21 cellular contexts compared by ENCODE assay signal in genomic region chr1:161981126-161981525, GRCh38. TPM values are rescaled to one million over a fixed set of nuclear protein-coding genes. Genes with fewer than 3 reads are reported as not detected.
DNase-seq lines count a peak whose midpoint lies in the region; ATAC-seq and TF ChIP-seq lines count a peak whose summit lies in the region.
"Had no signal": no experiment of that assay in that cellular context is flagged by ENCODE, and none has a peak within 500 bp of the region (broad histone marks: within the 10 kb centered on the region; RNA-seq: fewer than 3 reads in every experiment).

No MANE protein-coding gene starts in this region.

- H3K27ac ChIP-seq in BLaER1 (no peak overlapping the region), coronary artery (peak overlapping the region in 1 of 2 donors; percentile 26), osteoblast (ENCODE audit: low read depth, low read length) (no peak overlapping the region), suprapubic skin (peak overlapping the region; percentile 16)
- H3K27ac ChIP-seq: 22Rv1, A549, C4-2B had no signal

- peaks cover 20% of the 10 kb centered on the region for H3K4me1 ChIP-seq in BLaER1
- no peaks in the 10 kb centered on the region for H3K4me1 ChIP-seq in osteoblast (ENCODE audit: insufficient read depth, low read length)
- peaks cover 12% of the 10 kb centered on the region for H3K4me1 ChIP-seq in suprapubic skin
- H3K4me1 ChIP-seq: A549, Caco-2 had no signal

- WGBS in suprapubic skin: 80% methylated on average over 5 of the region's 8 CpGs

- H3K36me3 ChIP-seq in BLaER1: no peaks in the 10 kb centered on the region
- no peaks in the 10 kb centered on the region for H3K36me3 ChIP-seq in osteoblast (ENCODE audit: insufficient read depth, low read length)
- H3K36me3 ChIP-seq in suprapubic skin: peaks cover 9% of the 10 kb centered on the region

- no peaks in the 10 kb centered on the region for H3K79me2 ChIP-seq in osteoblast (ENCODE audit: insufficient read depth, low read length)

- H3K9me3 ChIP-seq in BLaER1 (no peaks in the 10 kb centered on the region), osteoblast (ENCODE audit: low read depth, low read length) (no peaks in the 10 kb centered on the region), suprapubic skin (no peaks in the 10 kb centered on the region)
- H3K9me3 ChIP-seq: A549, Caco-2 had no signal

- H3K4me2 ChIP-seq in BLaER1: peak overlapping the region; percentile 47; the same call in 1 of the 2 replicates
- no peak overlapping the region for H3K4me2 ChIP-seq in osteoblast (ENCODE audit: insufficient read depth, low read length)
- H3K4me2 ChIP-seq: A549 had no signal

- ATAC-seq in SK-N-SH treated with all-trans-retinoic acid at 6 μM for 48 hours (no peak), GM19467 (IDR thresholded peaks at IDR 0.05; ENCODE audit: unreplicated experiment) (no peak)
- ATAC-seq: A549; CD8-positive, alpha-beta T cell; GM12878 had no signal

- H2AFZ ChIP-seq in osteoblast (ENCODE audit: low read length): no peak overlapping the region

- H3K4me3 ChIP-seq in BLaER1 (no peak overlapping the region), coronary artery (no peak overlapping the region), osteoblast (ENCODE audit: insufficient read depth, low read length) (no peak overlapping the region), suprapubic skin (no peak overlapping the region)
- H3K4me3 ChIP-seq: A549, GM12878 had no signal

- peak; percentile 61 for DNase-seq in coronary artery (ENCODE audit: low spot score)
- DNase-seq in osteoblast (ENCODE audit: insufficient read length, low spot score, missing footprints): peak; percentile 26
- peak in 1 of 2 donors; percentile 58 for DNase-seq in suprapubic skin (ENCODE audit: low spot score in 2 of 2)
- no peak for DNase-seq in NCI-H345 treated with DMSO at 0.1 percent for 48 hours (lab: John Stamatoyannopoulos, UW; ENCODE audit: unreplicated experiment)
- DNase-seq: AML-193; Calu3; CD4-positive, alpha-beta T cell; CD8-positive, alpha-beta T cell; DND-41; EL; GDM1 had no signal

- no peaks in the 10 kb centered on the region for H3K27me3 ChIP-seq in BLaER1
- no peaks in the 10 kb centered on the region for H3K27me3 ChIP-seq in osteoblast (ENCODE audit: insufficient read depth, low read length)
- H3K27me3 ChIP-seq in suprapubic skin: no peaks in the 10 kb centered on the region

- TF ChIP-seq POLR2A in suprapubic skin (IDR thresholded peaks at IDR 0.05): no peak

- H4K20me1 ChIP-seq in BLaER1: no peaks in the 10 kb centered on the region
- no peaks in the 10 kb centered on the region for H4K20me1 ChIP-seq in osteoblast (ENCODE audit: insufficient read depth, low read length)

- no peak overlapping the region for H3K9ac ChIP-seq in BLaER1

- no peak for TF ChIP-seq CTCF in coronary artery (IDR thresholded peaks at IDR 0.05)
- TF ChIP-seq CTCF in osteoblast (IDR thresholded peaks at IDR 0.05; ENCODE audit: extremely low read depth, low read depth, low read length): no peak
- no peak for TF ChIP-seq CTCF in suprapubic skin (IDR thresholded peaks at IDR 0.05)

- TF ChIP-seq EP300 in suprapubic skin (IDR thresholded peaks at IDR 0.05): no peak

TF ChIP-seq in SK-N-SH treated with all-trans-retinoic acid at 6 μM for 48 hours, 23 proteins besides CTCF, POLR2A, EP300 and RAD21:
- no peak for TF ChIP-seq ZNF8 (CRISPR knock-in tag; IDR thresholded peaks at IDR 0.05)
- TF ChIP-seq PPARA (CRISPR knock-in tag; IDR thresholded peaks at IDR 0.05; ENCODE audit: borderline replicate concordance): no peak
- TF ChIP-seq CSRNP3 (CRISPR knock-in tag; IDR thresholded peaks at IDR 0.05): no peak
- TF ChIP-seq TCF4 (CRISPR knock-in tag; IDR thresholded peaks at IDR 0.05; ENCODE audit: borderline replicate concordance): no peak
- no peak for TF ChIP-seq ARNTL (CRISPR knock-in tag; IDR thresholded peaks at IDR 0.05; ENCODE audit: borderline replicate concordance, low read depth)
- TF ChIP-seq ZNF565 (CRISPR knock-in tag; conservative IDR thresholded peaks at IDR 0.05; ENCODE audit: low read depth): no peak
- no peak for TF ChIP-seq BACH2 (CRISPR knock-in tag; IDR thresholded peaks at IDR 0.05; ENCODE audit: borderline replicate concordance)
- TF ChIP-seq ESRRG (CRISPR knock-in tag; IDR thresholded peaks at IDR 0.05): no peak
- TF ChIP-seq ZC3H10 (CRISPR knock-in tag; IDR thresholded peaks at IDR 0.05): no peak
- TF ChIP-seq PATZ1 (CRISPR knock-in tag; IDR thresholded peaks at IDR 0.05; ENCODE audit: borderline replicate concordance): no peak
- TF ChIP-seq CSDC2 (CRISPR knock-in tag; IDR thresholded peaks at IDR 0.05): no peak

RNA-seq across cellular contexts. Expression of gene OLFML2B, which starts 42.5 kb away (rescaled TPM):
- 49.9 and 58.9 TPM in 2 replicates for total RNA-seq in osteoblast
- total RNA-seq in suprapubic skin: 1 to 10 TPM; 2.7 to 5.2 (median 3.6) TPM
- total RNA-seq: B cell; Calu3; CD8-positive, alpha-beta T cell; G401; GM12878 had no signal
